In genomic region chr15:58503139-58504027, GRCh38 we compare ENCODE assay signal across 21 cellular contexts.
"Had no signal": no experiment of that assay in that cellular context is flagged by ENCODE, and none has a peak within 500 bp of the region (broad histone marks: within the 10 kb centered on the region; RNA-seq: fewer than 3 reads in every experiment).

No MANE protein-coding gene starts in this region.

- H3K27me3 Mint-ChIP-seq: naive thymus-derived CD8-positive, alpha-beta T cell had no signal

- ATAC-seq: activated T-cell treated with anti-CD3 and anti-CD28 coated beads, Interleukin-2, amount 50 U/mL, for 72 hours; effector memory CD8-positive, alpha-beta T cell; gastrocnemius medialis; lower lobe of right lung; naive thymus-derived CD8-positive, alpha-beta T cell; SK-N-SH treated with all-trans-retinoic acid at 6 μM for 48 hours had no signal

- H3K36me3 Mint-ChIP-seq: naive thymus-derived CD8-positive, alpha-beta T cell; neural progenitor cell had no signal

- H3K4me3 ChIP-seq: ascending aorta, esophagus muscularis mucosa, gastrocnemius medialis, lower lobe of right lung, neural progenitor cell, spleen, thyroid gland had no signal

- H3K4me2 ChIP-seq: neural progenitor cell had no signal

- H2AFZ ChIP-seq: neural progenitor cell had no signal

- H3K27ac ChIP-seq: ascending aorta, brain microvascular endothelial cell, esophagus muscularis mucosa, lower lobe of right lung, neural progenitor cell, spleen, thyroid gland had no signal

- H3K9me3 ChIP-seq: ascending aorta, esophagus muscularis mucosa, gastrocnemius medialis, lower lobe of right lung, spleen, thyroid gland had no signal

- H3K27ac Mint-ChIP-seq: activated T-cell treated with anti-CD3 and anti-CD28 coated beads, Interleukin-2, amount 50 U/mL, for 72 hours; effector memory CD8-positive, alpha-beta T cell; neural progenitor cell had no signal

- H3K9ac ChIP-seq: neural progenitor cell had no signal

- H3K4me3 Mint-ChIP-seq: activated T-cell treated with anti-CD3 and anti-CD28 coated beads, Interleukin-2, amount 50 U/mL, for 72 hours; effector memory CD8-positive, alpha-beta T cell; naive thymus-derived CD8-positive, alpha-beta T cell; neural progenitor cell had no signal

- H3K9me3 Mint-ChIP-seq: activated T-cell treated with anti-CD3 and anti-CD28 coated beads, Interleukin-2, amount 50 U/mL, for 72 hours; effector memory CD8-positive, alpha-beta T cell; neural progenitor cell had no signal

- H3K4me1 ChIP-seq: neural progenitor cell had no signal

- H3K27me3 ChIP-seq: ascending aorta, brain microvascular endothelial cell, esophagus muscularis mucosa, gastrocnemius medialis, neural progenitor cell, spleen, thyroid gland had no signal

- DNase-seq: activated CD4-positive, alpha-beta T cell treated with anti-CD3 and anti-CD28 coated beads for 1 hour; activated CD4-positive, alpha-beta T cell treated with anti-CD3 and anti-CD28 coated beads, Interleukin-2, amount 50 U/mL, for 4 hours; activated gamma-delta T cell; activated naive CD4-positive, alpha-beta T cell treated with anti-CD3 and anti-CD28 coated beads, Interleukin-2, amount 50 U/mL, for 16 hours; activated T-cell treated with anti-CD3 and anti-CD28 coated beads, Interleukin-2, amount 50 U/mL, for 72 hours; brain microvascular endothelial cell; central memory CD4-positive, alpha-beta T cell; effector memory CD8-positive, alpha-beta T cell; gastrocnemius medialis; hippocampal formation; lower lobe of right lung; naive thymus-derived CD8-positive, alpha-beta T cell; retina; spleen; stimulated activated CD4-positive, alpha-beta T cell treated with anti-CD3 and anti-CD28 coated beads, Interleukin-4, amount 100 ng/mL, for 1 hour; stimulated activated naive CD4-positive, alpha-beta T cell; thyroid gland had no signal

- H3K36me3 ChIP-seq: ascending aorta, brain microvascular endothelial cell, esophagus muscularis mucosa, gastrocnemius medialis, lower lobe of right lung, neural progenitor cell, spleen, thyroid gland had no signal
